In the genomic region with DNA sequence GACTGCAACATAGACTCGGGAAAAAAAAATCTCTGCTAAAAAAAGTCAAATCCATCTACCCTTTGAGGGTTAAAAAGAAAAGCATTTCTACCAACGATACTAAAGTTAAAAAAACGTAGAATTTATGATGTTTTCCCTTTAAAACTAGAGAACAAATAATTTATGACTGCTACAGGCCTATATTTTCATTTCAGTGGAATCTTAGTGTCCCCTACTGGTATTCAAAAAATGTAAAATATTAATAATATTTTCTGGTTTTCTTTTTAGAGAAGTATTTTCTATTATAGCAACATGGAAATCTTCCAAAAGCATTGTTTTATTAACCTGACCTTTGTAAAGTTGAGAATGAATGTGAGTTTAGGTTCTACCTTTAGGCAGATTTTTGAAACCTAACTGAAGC, we compare ENCODE assay signal across 26 cellular contexts.
DNase-seq lines count a peak whose midpoint lies in the region; ATAC-seq and TF ChIP-seq lines count a peak whose summit lies in the region.
"Had no signal": no experiment of that assay in that cellular context is flagged by ENCODE, and none has a peak within 500 bp of the region (broad histone marks: within the 10 kb centered on the region; RNA-seq: fewer than 3 reads in every experiment).

No MANE protein-coding gene starts in this region.

- intact Hi-C loops in dorsolateral prefrontal cortex (cut with DNase I), result no loop called here
- intact Hi-C loops in activated T-helper 1 cell treated with anti-CD3 and anti-CD28 coated beads, Interleukin-12 subunit alpha, Interleukin-12 subunit beta, Interleukin-2, Interleukin-4 antibody, amounts not matched to agents 30 ng/mL and 10 ng/mL and 1 ng/mL, durations not matched to agents 14 hours and 24 hours and 36 hours (cut with micrococcal nuclease), result no loop called here

- TF ChIP-seq CTCF in SK-N-SH (IDR thresholded peaks at IDR 0.05), result no peak; the same call in 1 of the 2 replicates
- TF ChIP-seq CTCF in dorsolateral prefrontal cortex (IDR thresholded peaks at IDR 0.05 in 54 of 56, conservative IDR thresholded peaks at IDR 0.05 in 2 of 56; ENCODE audit: low read depth in 1 of 56, partially characterized antibody in 56 of 56), result peak in 33 of 56 donors; percentile 8 to 62 (median 29)

- H3K4me3 Mint-ChIP-seq in activated T-helper 1 cell treated with anti-CD3 and anti-CD28 coated beads, Interleukin-12 subunit alpha, Interleukin-12 subunit beta, Interleukin-2, Interleukin-4 antibody, amounts not matched to agents 30 ng/mL and 10 ng/mL and 1 ng/mL, durations not matched to agents 14 hours and 24 hours and 36 hours, result no peak overlapping the region
- H3K4me3 Mint-ChIP-seq in stimulated activated effector memory CD8-positive, alpha-beta T cell treated with anti-CD3 and anti-CD28 coated beads, Interleukin-12 subunit alpha, Interleukin-12 subunit beta, amount 100 ng/mL, for 72 hours, result no peak overlapping the region
- H3K4me3 Mint-ChIP-seq: CD4-positive, CD25-positive, alpha-beta regulatory T cell had no signal

- no peak overlapping the region for H3K9ac ChIP-seq in SK-N-SH
- H3K9ac ChIP-seq: GM23248 had no signal

- H3K27ac Mint-ChIP-seq in activated T-helper 1 cell treated with anti-CD3 and anti-CD28 coated beads, Interleukin-12 subunit alpha, Interleukin-12 subunit beta, Interleukin-2, Interleukin-4 antibody, amounts not matched to agents 30 ng/mL and 10 ng/mL and 1 ng/mL, durations not matched to agents 14 hours and 24 hours and 36 hours, result no peak overlapping the region
- H3K27ac Mint-ChIP-seq in stimulated activated effector memory CD8-positive, alpha-beta T cell treated with anti-CD3 and anti-CD28 coated beads, Interleukin-12 subunit alpha, Interleukin-12 subunit beta, amount 100 ng/mL, for 72 hours, result no peak overlapping the region
- H3K27ac Mint-ChIP-seq: CD4-positive, CD25-positive, alpha-beta regulatory T cell had no signal

- CTCF ChIA-PET in SK-N-SH (lab: Yijun Ruan, JAX), result interaction anchor here (1.1 to 1.8 kb wide), 4 partner anchors 11 to 56 kb away, joined by 3 to 5 read pairs (median 4); no protein-coding TSS in a partner anchor

- H2AFZ ChIP-seq in SK-N-SH (ENCODE audit: low read depth), result no peak overlapping the region
- H2AFZ ChIP-seq: GM23248 had no signal

- H3K79me2 ChIP-seq in SK-N-SH (ENCODE audit: insufficient read depth), result no peaks in the 10 kb centered on the region

- H4K20me1 ChIP-seq in SK-N-SH (ENCODE audit: insufficient read depth), result no peaks in the 10 kb centered on the region

- DNase-seq in NCI-H1092 treated with DMSO at 0.1 percent for 48 hours (lab: John Stamatoyannopoulos, UW), result peak; percentile 55
- DNase-seq in NCI-H1092 (lab: John Stamatoyannopoulos, UW), result no peak
- no peak for DNase-seq in SK-N-SH
- DNase-seq in dorsolateral prefrontal cortex, result no peak
- no peak for DNase-seq in activated T-helper 1 cell treated with anti-CD3 and anti-CD28 coated beads, Interleukin-12 subunit alpha, Interleukin-12 subunit beta, Interleukin-2, Interleukin-4 antibody, amounts not matched to agents 30 ng/mL and 10 ng/mL and 1 ng/mL, durations not matched to agents 14 hours and 24 hours and 36 hours (ENCODE audit: low spot score)
- no peak for DNase-seq in SW 1271 (lab: John Stamatoyannopoulos, UW)
- no peak for DNase-seq in stimulated activated effector memory CD8-positive, alpha-beta T cell treated with anti-CD3 and anti-CD28 coated beads, Interleukin-12 subunit alpha, Interleukin-12 subunit beta, amount 100 ng/mL, for 72 hours (ENCODE audit: low spot score in 2 of 2)
- DNase-seq: ACHN; CD4-positive, CD25-positive, alpha-beta regulatory T cell; DMS153; DND-41; GM23248; H7; KBM-7; MM.1S; NCI-H1048; NCI-H1436; NCI-H187; NCI-H2107; NCI-H524; NCI-H774; SHP77 had no signal

- H3K4me1 Mint-ChIP-seq in activated T-helper 1 cell treated with anti-CD3 and anti-CD28 coated beads, Interleukin-12 subunit alpha, Interleukin-12 subunit beta, Interleukin-2, Interleukin-4 antibody, amounts not matched to agents 30 ng/mL and 10 ng/mL and 1 ng/mL, durations not matched to agents 14 hours and 24 hours and 36 hours (ENCODE audit: low read depth), result no peaks in the 10 kb centered on the region
- H3K4me1 Mint-ChIP-seq in stimulated activated effector memory CD8-positive, alpha-beta T cell treated with anti-CD3 and anti-CD28 coated beads, Interleukin-12 subunit alpha, Interleukin-12 subunit beta, amount 100 ng/mL, for 72 hours, result no peaks in the 10 kb centered on the region
- H3K4me1 Mint-ChIP-seq: CD4-positive, CD25-positive, alpha-beta regulatory T cell had no signal

- H3K9me3 ChIP-seq in SK-N-SH, result no peaks in the 10 kb centered on the region

- H3K27me3 ChIP-seq in SK-N-SH (ENCODE audit: insufficient read depth) (no peaks in the 10 kb centered on the region), dorsolateral prefrontal cortex (no peaks in the 10 kb centered on the region)

- H3K27ac ChIP-seq in SK-N-SH (ENCODE audit: low read depth in 2 of 2, low read length in 1 of 2) (peak overlapping the region in 1 of 2 experiments; percentile 78; a peak in 2 of 4 replicates), dorsolateral prefrontal cortex (no peak overlapping the region)
- H3K27ac ChIP-seq: 22Rv1, GM23248, RWPE1 had no signal

- peaks cover 7 to 9% of the 10 kb centered on the region in 2 experiments; a peak in 2 of 4 replicates for H3K4me1 ChIP-seq in SK-N-SH (ENCODE audit: control insufficient read depth in 1 of 2, insufficient read depth in 2 of 2, low read depth in 1 of 2, low read length in 1 of 2)

- H3K36me3 ChIP-seq in SK-N-SH (replicated peaks in 1 of 2; ENCODE audit: control insufficient read depth in 1 of 2, insufficient read depth in 2 of 2, low read length in 1 of 2), result no peaks in the 10 kb centered on the region

- no peak for TF ChIP-seq EP300 in SK-N-SH (IDR thresholded peaks at IDR 0.05; ENCODE audit: borderline replicate concordance in 1 of 2, low read depth in 1 of 2, low read length in 1 of 2)

- no peak overlapping the region for H3K4me2 ChIP-seq in SK-N-SH

- POLR2A ChIA-PET in SK-N-SH (lab: Yijun Ruan, JAX), result interaction anchor here (0.6 kb wide), 1 partner anchor 149 kb away, joined by 3 read pairs; no protein-coding TSS in a partner anchor

- peak; percentile 30; the same call in 1 of the 2 replicates for TF ChIP-seq RAD21 in SK-N-SH (IDR thresholded peaks at IDR 0.05; ENCODE audit: low read length)

- no peak for ATAC-seq in HG03095 (IDR thresholded peaks at IDR 0.05; ENCODE audit: unreplicated experiment)
- no peak for ATAC-seq in stimulated activated effector memory CD8-positive, alpha-beta T cell treated with anti-CD3 and anti-CD28 coated beads, Interleukin-12 subunit alpha, Interleukin-12 subunit beta, amount 100 ng/mL, for 72 hours
- ATAC-seq: Panc1 had no signal

- H3K27me3 Mint-ChIP-seq in activated T-helper 1 cell treated with anti-CD3 and anti-CD28 coated beads, Interleukin-12 subunit alpha, Interleukin-12 subunit beta, Interleukin-2, Interleukin-4 antibody, amounts not matched to agents 30 ng/mL and 10 ng/mL and 1 ng/mL, durations not matched to agents 14 hours and 24 hours and 36 hours (ENCODE audit: insufficient read depth), result no peaks in the 10 kb centered on the region
- H3K27me3 Mint-ChIP-seq: CD4-positive, CD25-positive, alpha-beta regulatory T cell had no signal

- H3K9me3 Mint-ChIP-seq in activated T-helper 1 cell treated with anti-CD3 and anti-CD28 coated beads, Interleukin-12 subunit alpha, Interleukin-12 subunit beta, Interleukin-2, Interleukin-4 antibody, amounts not matched to agents 30 ng/mL and 10 ng/mL and 1 ng/mL, durations not matched to agents 14 hours and 24 hours and 36 hours, result peaks cover 7% of the 10 kb centered on the region
- H3K9me3 Mint-ChIP-seq in stimulated activated effector memory CD8-positive, alpha-beta T cell treated with anti-CD3 and anti-CD28 coated beads, Interleukin-12 subunit alpha, Interleukin-12 subunit beta, amount 100 ng/mL, for 72 hours, result no peaks in the 10 kb centered on the region

- no peaks in the 10 kb centered on the region for H3K9me2 ChIP-seq in SK-N-SH

- peaks cover 4% of the 10 kb centered on the region for H3F3A ChIP-seq in SK-N-SH (replicated peaks; ENCODE audit: insufficient read depth)

- WGBS in SK-N-SH (ENCODE audit: low lambda C conversion rate), result 20% methylated on average over 3 of the region's 3 CpGs

- H3K4me3 ChIP-seq in SK-N-SH (ENCODE audit: low read depth in 2 of 2, low read length in 1 of 2) (no peak overlapping the region), dorsolateral prefrontal cortex (peak overlapping the region in 2 of 59 donors; percentile 3 to 13)
- H3K4me3 ChIP-seq: GM23248 had no signal

- H3K36me3 Mint-ChIP-seq in activated T-helper 1 cell treated with anti-CD3 and anti-CD28 coated beads, Interleukin-12 subunit alpha, Interleukin-12 subunit beta, Interleukin-2, Interleukin-4 antibody, amounts not matched to agents 30 ng/mL and 10 ng/mL and 1 ng/mL, durations not matched to agents 14 hours and 24 hours and 36 hours (ENCODE audit: low read depth), result no peaks in the 10 kb centered on the region
- no peaks in the 10 kb centered on the region for H3K36me3 Mint-ChIP-seq in stimulated activated effector memory CD8-positive, alpha-beta T cell treated with anti-CD3 and anti-CD28 coated beads, Interleukin-12 subunit alpha, Interleukin-12 subunit beta, amount 100 ng/mL, for 72 hours
- H3K36me3 Mint-ChIP-seq: CD4-positive, CD25-positive, alpha-beta regulatory T cell had no signal

TF ChIP-seq in SK-N-SH, 30 proteins besides CTCF, POLR2A, EP300 and RAD21 (continues in another document):
- TF ChIP-seq TCF12 (IDR thresholded peaks at IDR 0.05), result no peak
- no peak for TF ChIP-seq ELF1 (IDR thresholded peaks at IDR 0.05)
- no peak for TF ChIP-seq GABPA (IDR thresholded peaks at IDR 0.05; ENCODE audit: low read depth)
- no peak for TF ChIP-seq FOXJ3 (CRISPR knock-in tag; IDR thresholded peaks at IDR 0.05)
- TF ChIP-seq POLR2AphosphoS5 (IDR thresholded peaks at IDR 0.05; ENCODE audit: low read depth, low read length), result no peak
- TF ChIP-seq, protein P1, sequence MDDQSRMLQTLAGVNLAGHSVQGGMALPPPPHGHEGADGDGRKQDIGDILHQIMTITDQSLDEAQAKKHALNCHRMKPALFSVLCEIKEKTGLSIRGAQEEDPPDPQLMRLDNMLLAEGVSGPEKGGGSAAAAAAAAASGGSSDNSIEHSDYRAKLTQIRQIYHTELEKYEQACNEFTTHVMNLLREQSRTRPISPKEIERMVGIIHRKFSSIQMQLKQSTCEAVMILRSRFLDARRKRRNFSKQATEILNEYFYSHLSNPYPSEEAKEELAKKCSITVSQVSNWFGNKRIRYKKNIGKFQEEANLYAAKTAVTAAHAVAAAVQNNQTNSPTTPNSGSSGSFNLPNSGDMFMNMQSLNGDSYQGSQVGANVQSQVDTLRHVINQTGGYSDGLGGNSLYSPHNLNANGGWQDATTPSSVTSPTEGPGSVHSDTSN (IDR thresholded peaks at IDR 0.05), result no peak
- TF ChIP-seq GATA2 (CRISPR knock-in tag; IDR thresholded peaks at IDR 0.05), result no peak
- TF ChIP-seq RXRA (IDR thresholded peaks at IDR 0.05; ENCODE audit: borderline replicate concordance, low read depth), result no peak
